18 cellular contexts compared by ENCODE assay signal in genomic region chr9:114836769-114837168, GRCh38. TPM values are rescaled to one million over a fixed set of nuclear protein-coding genes. Genes with fewer than 3 reads are reported as not detected.
DNase-seq lines count a peak whose midpoint lies in the region; ATAC-seq and TF ChIP-seq lines count a peak whose summit lies in the region.
"Had no signal": no experiment of that assay in that cellular context is flagged by ENCODE, and none has a peak within 500 bp of the region (broad histone marks: within the 10 kb centered on the region; RNA-seq: fewer than 3 reads in every experiment).

No MANE protein-coding gene starts in this region.

- CTCF ChIA-PET in activated CD4-positive, alpha-beta T cell treated with anti-CD3 and anti-CD28 coated beads, Interleukin-2, amount 10 ng/mL, durations not matched to agents 7 days and 5 days (lab: Charles Lee) = no interaction called here

- intact Hi-C loops in psoas muscle (cut with DNase I) (no loop called here), transverse colon (cut with DNase I; ENCODE audit: low total_unique reads) (loop anchor here (1.0 kb wide), 1 partner anchor 12 kb away; no protein-coding TSS in a partner anchor)

- peak overlapping the region; percentile 16 for H3K27ac Mint-ChIP-seq in activated CD4-positive, alpha-beta T cell treated with anti-CD3 and anti-CD28 coated beads, Interleukin-2, amount 10 ng/mL, durations not matched to agents 7 days and 5 days
- no peak overlapping the region for H3K27ac Mint-ChIP-seq in activated T-helper 17 cell treated with anti-CD3 and anti-CD28 coated beads, Interleukin-2, amount 50 U/mL, for 72 hours
- H3K27ac Mint-ChIP-seq: T-cell had no signal

- in situ Hi-C loops in transverse colon (cut with MboI; ENCODE audit: low pct_ligation_motif_present in 1 of 4, low pct_unique_long_range_greater_than_20kb in 1 of 4, low sequenced_read_pairs in 3 of 4) = no loop called here

- WGBS in psoas muscle, 3 donors = 77 to 85% (median 83%) methylated on average over 3 of the region's 3 CpGs
- 80 to 89% methylated on average over 2 to 3 of the region's 3 CpGs for WGBS in transverse colon (ENCODE audit: low coverage in 1 of 2), 2 donors

- no peaks in the 10 kb centered on the region for H3K9me3 ChIP-seq in MG63
- H3K9me3 ChIP-seq in psoas muscle = no peaks in the 10 kb centered on the region
- no peaks in the 10 kb centered on the region for H3K9me3 ChIP-seq in transverse colon
- H3K9me3 ChIP-seq: gastrocnemius medialis, sigmoid colon had no signal

- H3K27me3 Mint-ChIP-seq in activated CD4-positive, alpha-beta T cell treated with anti-CD3 and anti-CD28 coated beads, Interleukin-2, amount 10 ng/mL, durations not matched to agents 7 days and 5 days = peaks cover 7% of the 10 kb centered on the region
- H3K27me3 Mint-ChIP-seq in activated T-helper 17 cell treated with anti-CD3 and anti-CD28 coated beads, Interleukin-2, amount 50 U/mL, for 72 hours = no peaks in the 10 kb centered on the region

- H3K4me1 ChIP-seq in psoas muscle = no peaks in the 10 kb centered on the region
- H3K4me1 ChIP-seq in transverse colon = no peaks in the 10 kb centered on the region
- H3K4me1 ChIP-seq: gastrocnemius medialis, left ventricle myocardium inferior, sigmoid colon had no signal

- TF ChIP-seq CTCF in psoas muscle (IDR thresholded peaks at IDR 0.05) (no peak), transverse colon (IDR thresholded peaks at IDR 0.05) (no peak)

- no peak for TF ChIP-seq POLR2A in transverse colon (IDR thresholded peaks at IDR 0.05)

- H3K36me3 ChIP-seq in MG63 (no peaks in the 10 kb centered on the region), psoas muscle (ENCODE audit: insufficient read depth in 1 of 2, low read depth in 1 of 2) (no peaks in the 10 kb centered on the region), transverse colon (no peaks in the 10 kb centered on the region)
- H3K36me3 ChIP-seq: gastrocnemius medialis, left ventricle myocardium inferior, sigmoid colon, WERI-Rb-1 had no signal

- POLR2A ChIA-PET in activated CD4-positive, alpha-beta T cell treated with anti-CD3 and anti-CD28 coated beads, Interleukin-2, amount 10 ng/mL, durations not matched to agents 7 days and 5 days (lab: Charles Lee) = no interaction called here

- H3K4me1 Mint-ChIP-seq in activated CD4-positive, alpha-beta T cell treated with anti-CD3 and anti-CD28 coated beads, Interleukin-2, amount 10 ng/mL, durations not matched to agents 7 days and 5 days = peaks cover 20% of the 10 kb centered on the region
- H3K4me1 Mint-ChIP-seq in activated T-helper 17 cell treated with anti-CD3 and anti-CD28 coated beads, Interleukin-2, amount 50 U/mL, for 72 hours = peaks cover 16% of the 10 kb centered on the region

- DNase-seq in activated CD4-positive, alpha-beta T cell treated with anti-CD3 and anti-CD28 coated beads, Interleukin-2, amount 10 ng/mL, durations not matched to agents 7 days and 5 days = no peak
- no peak for DNase-seq in activated CD4-positive, alpha-beta T cell treated with anti-CD3 and anti-CD28 coated beads for 1 hour
- peak; percentile 20 for DNase-seq in MG63
- peak; percentile 17 to 42 for DNase-seq in stimulated activated CD8-positive, alpha-beta memory T cell treated with anti-CD3 and anti-CD28 coated beads, Interleukin-15, amount 100 ng/mL, for 48 hours (ENCODE audit: low read depth in 2 of 2)
- no peak for DNase-seq in psoas muscle
- DNase-seq in transverse colon = no peak
- DNase-seq in SW480 (ENCODE audit: low spot score) = no peak
- DNase-seq: aorta; gastrocnemius medialis; left ventricle myocardium inferior; NCI-H1092 treated with DMSO at 0.1 percent for 48 hours; NCI-H748 treated with DMSO at 0.1 percent for 48 hours; sigmoid colon; stimulated activated naive CD4-positive, alpha-beta T cell treated with Interleukin-2 at 50 U/mL for 16 hours; T-cell; WERI-Rb-1 had no signal

- H3K4me3 Mint-ChIP-seq in activated CD4-positive, alpha-beta T cell treated with anti-CD3 and anti-CD28 coated beads, Interleukin-2, amount 10 ng/mL, durations not matched to agents 7 days and 5 days = no peak overlapping the region
- H3K4me3 Mint-ChIP-seq in activated T-helper 17 cell treated with anti-CD3 and anti-CD28 coated beads, Interleukin-2, amount 50 U/mL, for 72 hours = no peak overlapping the region
- H3K4me3 Mint-ChIP-seq: T-cell had no signal

- peaks cover 26% of the 10 kb centered on the region for H3K9me3 Mint-ChIP-seq in activated CD4-positive, alpha-beta T cell treated with anti-CD3 and anti-CD28 coated beads, Interleukin-2, amount 10 ng/mL, durations not matched to agents 7 days and 5 days
- peaks cover 3% of the 10 kb centered on the region for H3K9me3 Mint-ChIP-seq in activated T-helper 17 cell treated with anti-CD3 and anti-CD28 coated beads, Interleukin-2, amount 50 U/mL, for 72 hours
- H3K9me3 Mint-ChIP-seq: T-cell had no signal

- TF ChIP-seq EP300 in transverse colon (IDR thresholded peaks at IDR 0.05; ENCODE audit: low read depth) = no peak

- peaks cover 29% of the 10 kb centered on the region for H3K36me3 Mint-ChIP-seq in activated CD4-positive, alpha-beta T cell treated with anti-CD3 and anti-CD28 coated beads, Interleukin-2, amount 10 ng/mL, durations not matched to agents 7 days and 5 days (ENCODE audit: low read depth)
- no peaks in the 10 kb centered on the region for H3K36me3 Mint-ChIP-seq in activated T-helper 17 cell treated with anti-CD3 and anti-CD28 coated beads, Interleukin-2, amount 50 U/mL, for 72 hours (ENCODE audit: low read depth)

- H3K4me3 ChIP-seq in MG63 (no peak overlapping the region), psoas muscle (no peak overlapping the region), transverse colon (no peak overlapping the region)
- H3K4me3 ChIP-seq: gastrocnemius medialis, left ventricle myocardium inferior, sigmoid colon had no signal

- no peaks in the 10 kb centered on the region for H3K27me3 ChIP-seq in MG63
- no peaks in the 10 kb centered on the region for H3K27me3 ChIP-seq in psoas muscle (ENCODE audit: insufficient read depth in 3 of 3, low read length in 2 of 3)
- H3K27me3 ChIP-seq in transverse colon = no peaks in the 10 kb centered on the region
- H3K27me3 ChIP-seq: gastrocnemius medialis, sigmoid colon had no signal

- ATAC-seq in activated T-helper 17 cell treated with anti-CD3 and anti-CD28 coated beads, Interleukin-2, amount 50 U/mL, for 72 hours (replicated peaks) = peak; percentile 77
- no peak for ATAC-seq in psoas muscle
- ATAC-seq: gastrocnemius medialis, T-cell had no signal

- H3K27ac ChIP-seq in psoas muscle = no peak overlapping the region
- H3K27ac ChIP-seq in transverse colon = no peak overlapping the region
- H3K27ac ChIP-seq: gastrocnemius medialis, left ventricle myocardium inferior, sigmoid colon, WERI-Rb-1 had no signal

RNA-seq across cellular contexts. Expression of gene TNFSF15, which starts 30.9 kb away (rescaled TPM):
- total RNA-seq in activated CD4-positive, alpha-beta T cell treated with anti-CD3 and anti-CD28 coated beads, Interleukin-2, amount 10 ng/mL, durations not matched to agents 7 days and 5 days = 1 to 10 TPM; 2.0 to 2.5 TPM
- total RNA-seq in MG63 (2014; rRNA removed; shearing (Covaris generic); ENCODE audit: low replicate concordance) = 0.20 and 0.42 TPM in 2 replicates
- under 1 TPM in 1 of 2 donors, not detected in 1; 0.13 TPM for total RNA-seq in activated T-helper 17 cell treated with anti-CD3 and anti-CD28 coated beads, Interleukin-2, amount 50 U/mL, for 72 hours
- total RNA-seq in psoas muscle (under 1 TPM in 2 of 4 donors, not detected in 2; 0.07 to 0.13 TPM), transverse colon (1 to 10 TPM in 3 of 4 donors, under 1 TPM in 1; 0.37 to 2.0 (median 1.9) TPM)
- polyA plus RNA-seq in psoas muscle = under 1 TPM; 0.03 to 0.04 (median 0.03) TPM
- total RNA-seq: A673, gastrocnemius medialis had no signal

Comparison
In these comparisons a context has a peak if more than half of its experiments do, and no peak if none do; other contexts are left out.
1. DNase-seq: peak in MG63 (single experiment) and stimulated activated CD8-positive, alpha-beta memory T cell treated with anti-CD3 and anti-CD28 coated beads, Interleukin-15, amount 100 ng/mL, for 48 hours (2 of 2); none in activated CD4-positive, alpha-beta T cell treated with anti-CD3 and anti-CD28 coated beads, Interleukin-2, amount 10 ng/mL, durations not matched to agents 7 days and 5 days (single experiment), activated CD4-positive, alpha-beta T cell treated with anti-CD3 and anti-CD28 coated beads for 1 hour (single experiment), psoas muscle (0 of 2), transverse colon (single experiment) and SW480 (single experiment).